ENCODE assay signal across 15 cellular contexts in the genomic region with DNA sequence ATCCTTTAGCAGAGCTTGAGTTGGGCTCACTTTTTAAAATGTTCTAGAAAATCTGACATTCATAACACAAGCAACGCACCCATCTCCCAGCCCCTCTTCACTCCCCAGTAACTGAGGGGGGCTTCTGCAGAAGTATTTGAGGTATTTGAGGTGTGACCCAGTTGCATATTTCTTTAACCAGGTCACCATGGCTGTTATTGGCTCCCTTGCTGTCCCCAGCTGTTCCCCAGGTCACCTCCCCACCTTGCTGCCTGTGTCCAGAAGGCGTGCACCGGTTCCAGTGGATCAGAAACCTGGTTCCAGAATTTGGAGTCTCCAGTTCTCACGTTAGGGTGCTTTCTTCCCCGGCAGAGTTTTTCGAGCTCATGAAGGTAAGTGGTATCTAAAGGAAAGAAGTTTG. TPM values are rescaled to one million over a fixed set of nuclear protein-coding genes. Genes with fewer than 3 reads are reported as not detected.
A peak's percentile ranks its signal among the peaks of the same experiment; 100 is the strongest.
DNase-seq lines count a peak whose midpoint lies in the region; ATAC-seq and TF ChIP-seq lines count a peak whose summit lies in the region.
"Had no signal": no experiment of that assay in that cellular context is flagged by ENCODE, and none has a peak within 500 bp of the region (broad histone marks: within the 10 kb centered on the region; RNA-seq: fewer than 3 reads in every experiment).

No MANE protein-coding gene starts in this region.

- in situ Hi-C loops in brain microvascular endothelial cell (cut with HindIII; ENCODE audit: low pct_ligation_motif_present, low sequenced_read_pairs), result no loop called here

- no peak for DNase-seq in CD8-positive, alpha-beta T cell
- no peak for DNase-seq in HCT116 (ENCODE audit: low read depth, low spot score)
- no peak for DNase-seq in brain microvascular endothelial cell
- DNase-seq in nephron progenitor cell, result no peak
- no peak for DNase-seq in uterus
- no peak for DNase-seq in T-helper 2 cell
- no peak for DNase-seq in NCI-H82 (lab: John Stamatoyannopoulos, UW)
- no peak for DNase-seq in MM.1S
- DNase-seq: activated gamma-delta T cell, BE2C, cortex of kidney, erythroblast, NCI-H2081 treated with DMSO at 0.1 percent for 48 hours, NCI-H526 had no signal

- H3K4me3 ChIP-seq in CD8-positive, alpha-beta T cell (ENCODE audit: low read depth, low read length), result no peak overlapping the region
- H3K4me3 ChIP-seq in HCT116 (replicated peaks in 1 of 2; ENCODE audit: low read depth in 1 of 2, low read length in 2 of 2), result no peak overlapping the region
- H3K4me3 ChIP-seq in brain microvascular endothelial cell (ENCODE audit: low read depth, low read length), result no peak overlapping the region
- H3K4me3 ChIP-seq in uterus, result no peak overlapping the region
- no peak overlapping the region for H3K4me3 ChIP-seq in MM.1S (ENCODE audit: low read length)
- H3K4me3 ChIP-seq: ascending aorta had no signal

- RAD21 ChIA-PET in HCT116 (lab: Charles Lee; ENCODE audit: low non-redundant PET in 1 of 2, low total read pairs in 2 of 2, uncharacterized antibody in 2 of 2, unreplicated experiment in 2 of 2), result interaction anchor here in 1 of 2 experiments (0.5 kb wide), 1 partner anchor 31 kb away, joined by 3 read pairs; no protein-coding TSS in a partner anchor

- H3K27ac ChIP-seq in CD8-positive, alpha-beta T cell (ENCODE audit: low read depth, low read length), result no peak overlapping the region
- H3K27ac ChIP-seq in HCT116 (ENCODE audit: low read depth, low read length) (peak overlapping the region; percentile 60; the same call in 1 of the 2 replicates), brain microvascular endothelial cell (peak overlapping the region; percentile 88), uterus (peak overlapping the region in 1 of 2 donors; percentile 43), MM.1S (ENCODE audit: low read length) (no peak overlapping the region)
- H3K27ac ChIP-seq: ascending aorta had no signal

- peaks cover 96% of the 10 kb centered on the region for H3K79me2 ChIP-seq in HCT116 (ENCODE audit: insufficient read depth, low read length)
- peaks cover 45% of the 10 kb centered on the region for H3K79me2 ChIP-seq in MM.1S (ENCODE audit: low read length)

- no peaks in the 10 kb centered on the region for H3K27me3 ChIP-seq in CD8-positive, alpha-beta T cell (ENCODE audit: insufficient read depth, low read length)
- H3K27me3 ChIP-seq in HCT116 (ENCODE audit: insufficient read depth, low read length), result no peaks in the 10 kb centered on the region
- H3K27me3 ChIP-seq in brain microvascular endothelial cell (replicated peaks), result no peaks in the 10 kb centered on the region
- no peaks in the 10 kb centered on the region for H3K27me3 ChIP-seq in uterus
- H3K27me3 ChIP-seq in MM.1S (replicated peaks; ENCODE audit: insufficient read depth, low read length), result no peaks in the 10 kb centered on the region
- H3K27me3 ChIP-seq: ascending aorta, BE2C had no signal

- no peaks in the 10 kb centered on the region for H3K9me3 Mint-ChIP-seq in CD8-positive, alpha-beta T cell
- no peaks in the 10 kb centered on the region for H3K9me3 Mint-ChIP-seq in nephron progenitor cell

- no peak for TF ChIP-seq RAD21 in HCT116 (IDR thresholded peaks at IDR 0.05; ENCODE audit: low read depth)

- H3K4me1 ChIP-seq in CD8-positive, alpha-beta T cell (ENCODE audit: insufficient read depth, low read length), result peaks cover 17% of the 10 kb centered on the region
- H3K4me1 ChIP-seq in HCT116 (ENCODE audit: control insufficient read depth in 1 of 2, insufficient read depth in 2 of 2, low read length in 2 of 2) (peaks cover 13 to 28% of the 10 kb centered on the region in 2 experiments), uterus (peaks cover 0 to 15% of the 10 kb centered on the region in 2 donors), MM.1S (ENCODE audit: low read length) (no peaks in the 10 kb centered on the region)
- H3K4me1 ChIP-seq: BE2C had no signal

- CTCF ChIA-PET in CD8-positive, alpha-beta T cell (lab: Charles Lee), result interaction anchor here (0.7 kb wide), 1 partner anchor 16 kb away, joined by 3 read pairs; no protein-coding TSS in a partner anchor
- CTCF ChIA-PET in HCT116 (lab: Charles Lee), result interaction anchor here (1.6 to 1.8 kb wide), 2 partner anchors 8 to 30 kb away, joined by 3 to 7 read pairs; no protein-coding TSS in a partner anchor

- TF ChIP-seq POLR2A in HCT116 (IDR thresholded peaks at IDR 0.05; ENCODE audit: borderline replicate concordance, extremely low read depth, insufficient read depth, insufficient read length) (no peak), uterus (IDR thresholded peaks at IDR 0.05) (no peak)

- POLR2A ChIA-PET in CD8-positive, alpha-beta T cell (lab: Charles Lee), result interaction anchor here (1.1 kb wide), 1 partner anchor 11 kb away, joined by 6 read pairs; no protein-coding TSS in a partner anchor
- POLR2A ChIA-PET in HCT116 (lab: Charles Lee), result interaction anchor here (1.0 kb wide), 1 partner anchor 13 kb away, joined by 3 read pairs; no protein-coding TSS in a partner anchor

- no peaks in the 10 kb centered on the region; the same call in 1 of the 2 replicates for H3F3A ChIP-seq in MM.1S (ENCODE audit: insufficient read depth, low read length)

- no peak for ATAC-seq in CD8-positive, alpha-beta T cell
- ATAC-seq in HCT116, result no peak

- peaks cover 11% of the 10 kb centered on the region; the same call in 1 of the 2 replicates for H4K20me1 ChIP-seq in HCT116 (ENCODE audit: insufficient read depth)
- H4K20me1 ChIP-seq in MM.1S (ENCODE audit: insufficient read depth, low read length), result peaks cover 3% of the 10 kb centered on the region; the same call in 1 of the 2 replicates

- TF ChIP-seq CTCF in CD8-positive, alpha-beta T cell (IDR thresholded peaks at IDR 0.05), result no peak
- TF ChIP-seq CTCF in HCT116 (IDR thresholded peaks at IDR 0.05 in 2 of 3, conservative IDR thresholded peaks at IDR 0.05 in 1 of 3; ENCODE audit: borderline replicate concordance in 1 of 3, insufficient read depth in 1 of 3, low read depth in 2 of 3, low read length in 2 of 3), result no peak
- no peak for TF ChIP-seq CTCF in brain microvascular endothelial cell (IDR thresholded peaks at IDR 0.05; ENCODE audit: low read depth, low read length, missing control alignments)
- TF ChIP-seq CTCF in nephron progenitor cell (IDR thresholded peaks at IDR 0.05), result no peak
- no peak for TF ChIP-seq CTCF in uterus (IDR thresholded peaks at IDR 0.05)
- TF ChIP-seq CTCF in MM.1S (IDR thresholded peaks at IDR 0.05; ENCODE audit: low read length), result no peak

- peaks cover 43% of the 10 kb centered on the region for H3K4me1 Mint-ChIP-seq in CD8-positive, alpha-beta T cell (ENCODE audit: low read depth)
- peaks cover 38% of the 10 kb centered on the region for H3K4me1 Mint-ChIP-seq in nephron progenitor cell

- peaks cover 13% of the 10 kb centered on the region for H3K36me3 ChIP-seq in CD8-positive, alpha-beta T cell (ENCODE audit: insufficient read depth, low read length)
- H3K36me3 ChIP-seq in HCT116 (ENCODE audit: control insufficient read depth in 1 of 2, insufficient read depth in 2 of 2, low read length in 2 of 2), result peaks cover 15 to 32% of the 10 kb centered on the region in 2 experiments; a peak in 2 of 4 replicates
- H3K36me3 ChIP-seq in brain microvascular endothelial cell (replicated peaks), result peaks cover 2% of the 10 kb centered on the region
- H3K36me3 ChIP-seq in uterus, result no peaks in the 10 kb centered on the region
- no peaks in the 10 kb centered on the region for H3K36me3 ChIP-seq in MM.1S (replicated peaks; ENCODE audit: insufficient read depth, low read length)

- no peaks in the 10 kb centered on the region for H3K27me3 Mint-ChIP-seq in CD8-positive, alpha-beta T cell (ENCODE audit: low read depth)
- H3K27me3 Mint-ChIP-seq in nephron progenitor cell (ENCODE audit: low read depth, poor library complexity), result no peaks in the 10 kb centered on the region

- no TSS peak for BruUV-seq in HCT116 (replicated peaks; lab: Mats Ljungman, UMichigan)

- peaks cover 54% of the 10 kb centered on the region for H3K36me3 Mint-ChIP-seq in CD8-positive, alpha-beta T cell
- peaks cover 27% of the 10 kb centered on the region for H3K36me3 Mint-ChIP-seq in nephron progenitor cell (ENCODE audit: low read depth)

- H3K9ac ChIP-seq in HCT116 (ENCODE audit: low read length), result peak overlapping the region; percentile 9; the same call in 1 of the 2 replicates
- H3K9ac ChIP-seq in MM.1S (ENCODE audit: low read length), result no peak overlapping the region

- H3K9me2 ChIP-seq in HCT116 (ENCODE audit: insufficient read depth), result no peaks in the 10 kb centered on the region
- no peaks in the 10 kb centered on the region for H3K9me2 ChIP-seq in MM.1S (replicated peaks; ENCODE audit: insufficient read depth, low read length)

- peak overlapping the region; percentile 32 for H3K27ac Mint-ChIP-seq in CD8-positive, alpha-beta T cell
- peak overlapping the region; percentile 92 for H3K27ac Mint-ChIP-seq in nephron progenitor cell

- H2AFZ ChIP-seq in HCT116 (ENCODE audit: low read depth, low read length, poor library complexity, severe bottlenecking), result no peak overlapping the region
- H2AFZ ChIP-seq in MM.1S (ENCODE audit: low read length), result no peak overlapping the region

- intact Hi-C loops in CD8-positive, alpha-beta T cell (cut with DNase I, micrococcal nuclease), result no loop called here
- intact Hi-C loops in HCT116 (cut with micrococcal nuclease), result no loop called here
- intact Hi-C loops in uterus (cut with DNase I; ENCODE audit: low total_unique reads), result no loop called here

- H3K4me3 Mint-ChIP-seq in CD8-positive, alpha-beta T cell, result no peak overlapping the region
- no peak overlapping the region for H3K4me3 Mint-ChIP-seq in nephron progenitor cell

- H3K4me2 ChIP-seq in HCT116 (ENCODE audit: low read length), result peak overlapping the region; percentile 53
- H3K4me2 ChIP-seq in MM.1S (ENCODE audit: low read depth, low read length), result no peak overlapping the region

- H3K9me3 ChIP-seq in CD8-positive, alpha-beta T cell (ENCODE audit: low read length), result no peaks in the 10 kb centered on the region
- H3K9me3 ChIP-seq in HCT116 (ENCODE audit: control insufficient read depth in 1 of 2, insufficient read depth in 1 of 2, low read depth in 1 of 2, low read length in 2 of 2) (no peaks in the 10 kb centered on the region), uterus (no peaks in the 10 kb centered on the region), MM.1S (replicated peaks; ENCODE audit: insufficient read depth, low read length) (no peaks in the 10 kb centered on the region)
- H3K9me3 ChIP-seq: ascending aorta, BE2C had no signal

TF ChIP-seq in HCT116, 20 proteins besides CTCF, POLR2A, EP300 and RAD21 (continues in another document):
- TF ChIP-seq FOSL1 (IDR thresholded peaks at IDR 0.05; ENCODE audit: low read depth), result no peak
- TF ChIP-seq EZH2phosphoT487 (IDR thresholded peaks at IDR 0.05; ENCODE audit: borderline replicate concordance), result no peak
- TF ChIP-seq ZFX (IDR thresholded peaks at IDR 0.05), result no peak

RNA-seq across cellular contexts. Expression of a gene that starts 13.8 kb away (rescaled TPM):
- 10 to 100 TPM; 34.6 to 36.3 TPM for total RNA-seq in CD8-positive, alpha-beta T cell
- 44.4 TPM for total RNA-seq in HCT116 (2021; ENCODE audit: unreplicated experiment)
- 27.4 and 29.1 TPM in 2 replicates for polyA plus RNA-seq in HCT116 (2012)
- total RNA-seq in uterus, result 10 to 100 TPM; 12.9 to 75.4 (median 63.1) TPM

RNA-seq across cellular contexts. Expression of a gene that starts 32.4 kb away (rescaled TPM):
- 100 to 1,000 TPM; 279 to 283 TPM for total RNA-seq in CD8-positive, alpha-beta T cell
- total RNA-seq in HCT116 (2021; ENCODE audit: unreplicated experiment), result 26.7 TPM
- 23.7 and 28.3 TPM in 2 replicates for polyA plus RNA-seq in HCT116 (2012)
- 100 to 1,000 TPM in 1 of 4 donors, 10 to 100 TPM in 3; 20.9 to 101 (median 39.5) TPM for total RNA-seq in uterus

Comparison
In these comparisons a context has a peak if more than half of its experiments do, and no peak if none do; other contexts are left out.
1. H3K27ac ChIP-seq: peak in HCT116 (single experiment) and brain microvascular endothelial cell (single experiment); none in CD8-positive, alpha-beta T cell (single experiment) and MM.1S (single experiment).